Comparison of ENCODE assay signal across 21 cellular contexts in the genomic region with DNA sequence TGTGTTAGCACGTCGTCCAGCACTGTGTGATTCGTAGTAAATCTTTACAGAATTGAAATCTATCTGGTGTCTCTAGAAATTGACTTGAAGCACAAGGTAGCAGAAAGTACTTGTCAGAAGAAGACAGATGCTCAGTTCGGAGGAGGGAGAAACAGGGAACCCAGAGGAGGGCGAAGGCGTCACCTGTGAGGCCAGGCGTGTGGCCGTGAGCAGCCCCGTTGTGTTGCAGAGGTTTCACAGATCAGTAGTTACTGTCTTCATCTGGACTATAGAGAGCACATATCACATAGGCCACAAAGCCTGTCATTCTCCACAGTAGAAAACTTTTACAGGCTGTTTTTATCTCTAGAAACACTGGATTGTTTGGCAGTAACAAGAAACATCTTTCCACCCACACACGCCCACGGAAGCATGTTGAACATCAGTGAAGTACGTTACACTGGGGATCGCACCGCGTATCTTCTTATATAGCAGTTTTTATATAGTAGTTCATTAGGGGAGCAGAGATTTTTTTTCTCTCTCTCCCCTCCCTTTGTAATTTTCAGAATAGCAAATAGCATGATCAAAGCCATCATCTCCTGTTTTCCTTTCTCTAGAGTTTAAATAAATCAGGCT. TPM values are rescaled to one million over a fixed set of nuclear protein-coding genes. Genes with fewer than 3 reads are reported as not detected.
DNase-seq lines count a peak whose midpoint lies in the region; ATAC-seq and TF ChIP-seq lines count a peak whose summit lies in the region.
"Had no signal": no experiment of that assay in that cellular context is flagged by ENCODE, and none has a peak within 500 bp of the region (broad histone marks: within the 10 kb centered on the region; RNA-seq: fewer than 3 reads in every experiment).

No MANE protein-coding gene starts in this region.

- H3K4me2 ChIP-seq in hepatocyte, result peak overlapping the region; percentile 64
- H3K4me2 ChIP-seq: PC-9 had no signal

- H3K27ac ChIP-seq in VCaP (peak overlapping the region; percentile 68), hepatocyte (no peak overlapping the region)
- H3K27ac ChIP-seq: pancreas, PC-9, SJSA1, WERI-Rb-1 had no signal

- no peak for TF ChIP-seq CTCF in VCaP (conservative IDR thresholded peaks at IDR 0.05)
- no peak for TF ChIP-seq CTCF in choroid plexus epithelial cell (conservative IDR thresholded peaks at IDR 0.05; ENCODE audit: low read depth, low read length)
- no peak for TF ChIP-seq CTCF in hepatocyte (IDR thresholded peaks at IDR 0.05; ENCODE audit: poor library complexity)

- no peaks in the 10 kb centered on the region for H3K79me2 ChIP-seq in hepatocyte

- ATAC-seq in GM21360 (IDR thresholded peaks at IDR 0.05; ENCODE audit: unreplicated experiment) (no peak), HG03045 (IDR thresholded peaks at IDR 0.05; ENCODE audit: unreplicated experiment) (no peak)
- ATAC-seq: naive thymus-derived CD4-positive, alpha-beta T cell had no signal

- no peaks in the 10 kb centered on the region for H4K20me1 ChIP-seq in hepatocyte (ENCODE audit: insufficient read depth, poor library complexity, severe bottlenecking)

- H3K9me2 ChIP-seq in hepatocyte (replicated peaks; ENCODE audit: insufficient read depth), result no peaks in the 10 kb centered on the region

- H3K4me3 ChIP-seq in choroid plexus epithelial cell (ENCODE audit: low read depth, low read length), result no peak overlapping the region
- H3K4me3 ChIP-seq in hepatocyte, result no peak overlapping the region
- H3K4me3 ChIP-seq: PC-9, SJSA1, transverse colon had no signal

- no peaks in the 10 kb centered on the region for H3K9me3 ChIP-seq in hepatocyte (ENCODE audit: low read depth)
- H3K9me3 ChIP-seq: pancreas, SJSA1, transverse colon had no signal

- 76% methylated on average over 15 of the region's 15 CpGs for WGBS in hepatocyte (ENCODE audit: low lambda C conversion rate, missing lambda C conversion rate)

- peaks cover 7% of the 10 kb centered on the region for H3K4me1 ChIP-seq in hepatocyte (ENCODE audit: insufficient read depth)
- H3K4me1 ChIP-seq: pancreas, SJSA1 had no signal

- no peak overlapping the region for H2AFZ ChIP-seq in hepatocyte
- H2AFZ ChIP-seq: PC-9 had no signal

- H3K36me3 ChIP-seq in hepatocyte (replicated peaks; ENCODE audit: insufficient read depth, low read depth), result no peaks in the 10 kb centered on the region
- H3K36me3 ChIP-seq: pancreas, SJSA1, transverse colon, WERI-Rb-1 had no signal

- DNase-seq in choroid plexus epithelial cell (ENCODE audit: low read depth), result peak; percentile 28
- no peak for DNase-seq in hepatocyte (ENCODE audit: low spot score)
- DNase-seq in superior temporal gyrus (ENCODE audit: extremely low spot score), result peak; percentile 50
- no peak for DNase-seq in activated CD4-positive, alpha-beta T cell treated with anti-CD3 and anti-CD28 coated beads, Interleukin-2, amount 50 U/mL, for 48 hours
- DNase-seq: activated CD4-positive, alpha-beta memory T cell treated with anti-CD3 and anti-CD28 coated beads for 36 hours; activated gamma-delta T cell treated with Interleukin-2 at 50 U/mL for 16 hours; activated T-cell treated with anti-CD3 and anti-CD28 coated beads for 4 hours; CD8-positive, alpha-beta memory T cell; naive thymus-derived CD4-positive, alpha-beta T cell; NCI-H2029; stimulated activated CD4-positive, alpha-beta T cell treated with anti-CD3 and anti-CD28 coated beads, Interleukin-1b, Interleukin-23, amount 100 ng/mL, for 48 hours; stimulated activated naive B cell treated with anti-CD40 and anti-IgM and Interleukin-4, amounts not matched to agents 10 μg/mL and 1 μg/mL and 100 μg/mL, for 72 hours; T-helper 2 cell; transverse colon had no signal

- no peaks in the 10 kb centered on the region for H3K27me3 ChIP-seq in hepatocyte
- H3K27me3 ChIP-seq: pancreas, SJSA1, transverse colon had no signal

RNA-seq across cellular contexts. Expression of a gene that starts 48.1 kb away (rescaled TPM):
- 1.8 and 7.3 TPM in 2 replicates for total RNA-seq in hepatocyte
- 1.6 and 4.6 TPM in 2 replicates for polyA plus RNA-seq in hepatocyte

Comparison
In these comparisons a context has a peak if more than half of its experiments do, and no peak if none do; other contexts are left out.
1. DNase-seq: peak in choroid plexus epithelial cell (single experiment) and superior temporal gyrus (single experiment); none in hepatocyte (single experiment) and activated CD4-positive, alpha-beta T cell treated with anti-CD3 and anti-CD28 coated beads, Interleukin-2, amount 50 U/mL, for 48 hours (0 of 2).